ENCODE assay signal across 1 cellular context in the genomic region with DNA sequence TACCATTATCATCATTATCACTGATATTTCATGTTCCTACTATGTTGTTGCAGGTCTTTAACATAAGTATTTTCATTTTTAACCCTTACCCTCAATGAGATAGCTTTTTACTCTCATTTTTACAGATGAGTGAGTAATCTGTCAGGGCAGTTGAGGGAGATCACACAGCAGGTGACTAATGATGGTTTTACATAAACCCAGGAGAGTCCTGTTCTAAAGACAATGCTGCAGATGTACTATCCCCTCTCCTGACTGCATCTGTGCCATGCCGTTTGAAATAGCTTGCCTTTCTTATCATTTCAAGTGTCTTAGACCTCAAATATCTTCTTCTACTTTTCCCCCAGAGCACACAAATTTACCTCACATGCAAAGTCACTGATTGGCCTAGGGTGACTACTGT.
TF ChIP-seq lines count a peak whose summit lies in the region.

No MANE protein-coding gene starts in this region.

TF ChIP-seq in WTC11, 78 proteins besides CTCF, POLR2A, EP300 and RAD21 (continued from another document):
- TF ChIP-seq, protein P1, sequence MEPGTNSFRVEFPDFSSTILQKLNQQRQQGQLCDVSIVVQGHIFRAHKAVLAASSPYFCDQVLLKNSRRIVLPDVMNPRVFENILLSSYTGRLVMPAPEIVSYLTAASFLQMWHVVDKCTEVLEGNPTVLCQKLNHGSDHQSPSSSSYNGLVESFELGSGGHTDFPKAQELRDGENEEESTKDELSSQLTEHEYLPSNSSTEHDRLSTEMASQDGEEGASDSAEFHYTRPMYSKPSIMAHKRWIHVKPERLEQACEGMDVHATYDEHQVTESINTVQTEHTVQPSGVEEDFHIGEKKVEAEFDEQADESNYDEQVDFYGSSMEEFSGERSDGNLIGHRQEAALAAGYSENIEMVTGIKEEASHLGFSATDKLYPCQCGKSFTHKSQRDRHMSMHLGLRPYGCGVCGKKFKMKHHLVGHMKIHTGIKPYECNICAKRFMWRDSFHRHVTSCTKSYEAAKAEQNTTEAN (CRISPR knock-in tag; IDR thresholded peaks at IDR 0.05), result no peak
- TF ChIP-seq TEAD4 (CRISPR knock-in tag; IDR thresholded peaks at IDR 0.05) (no peak), ZNF671 (CRISPR knock-in tag; IDR thresholded peaks at IDR 0.05) (no peak), FOXK1 (CRISPR knock-in tag; IDR thresholded peaks at IDR 0.05) (no peak), HMGA2 (CRISPR knock-in tag; IDR thresholded peaks at IDR 0.05) (no peak), ZNF423 (CRISPR knock-in tag; IDR thresholded peaks at IDR 0.05) (no peak)
- TF ChIP-seq, protein P2, sequence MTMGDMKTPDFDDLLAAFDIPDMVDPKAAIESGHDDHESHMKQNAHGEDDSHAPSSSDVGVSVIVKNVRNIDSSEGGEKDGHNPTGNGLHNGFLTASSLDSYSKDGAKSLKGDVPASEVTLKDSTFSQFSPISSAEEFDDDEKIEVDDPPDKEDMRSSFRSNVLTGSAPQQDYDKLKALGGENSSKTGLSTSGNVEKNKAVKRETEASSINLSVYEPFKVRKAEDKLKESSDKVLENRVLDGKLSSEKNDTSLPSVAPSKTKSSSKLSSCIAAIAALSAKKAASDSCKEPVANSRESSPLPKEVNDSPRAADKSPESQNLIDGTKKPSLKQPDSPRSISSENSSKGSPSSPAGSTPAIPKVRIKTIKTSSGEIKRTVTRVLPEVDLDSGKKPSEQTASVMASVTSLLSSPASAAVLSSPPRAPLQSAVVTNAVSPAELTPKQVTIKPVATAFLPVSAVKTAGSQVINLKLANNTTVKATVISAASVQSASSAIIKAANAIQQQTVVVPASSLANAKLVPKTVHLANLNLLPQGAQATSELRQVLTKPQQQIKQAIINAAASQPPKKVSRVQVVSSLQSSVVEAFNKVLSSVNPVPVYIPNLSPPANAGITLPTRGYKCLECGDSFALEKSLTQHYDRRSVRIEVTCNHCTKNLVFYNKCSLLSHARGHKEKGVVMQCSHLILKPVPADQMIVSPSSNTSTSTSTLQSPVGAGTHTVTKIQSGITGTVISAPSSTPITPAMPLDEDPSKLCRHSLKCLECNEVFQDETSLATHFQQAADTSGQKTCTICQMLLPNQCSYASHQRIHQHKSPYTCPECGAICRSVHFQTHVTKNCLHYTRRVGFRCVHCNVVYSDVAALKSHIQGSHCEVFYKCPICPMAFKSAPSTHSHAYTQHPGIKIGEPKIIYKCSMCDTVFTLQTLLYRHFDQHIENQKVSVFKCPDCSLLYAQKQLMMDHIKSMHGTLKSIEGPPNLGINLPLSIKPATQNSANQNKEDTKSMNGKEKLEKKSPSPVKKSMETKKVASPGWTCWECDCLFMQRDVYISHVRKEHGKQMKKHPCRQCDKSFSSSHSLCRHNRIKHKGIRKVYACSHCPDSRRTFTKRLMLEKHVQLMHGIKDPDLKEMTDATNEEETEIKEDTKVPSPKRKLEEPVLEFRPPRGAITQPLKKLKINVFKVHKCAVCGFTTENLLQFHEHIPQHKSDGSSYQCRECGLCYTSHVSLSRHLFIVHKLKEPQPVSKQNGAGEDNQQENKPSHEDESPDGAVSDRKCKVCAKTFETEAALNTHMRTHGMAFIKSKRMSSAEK (CRISPR knock-in tag; IDR thresholded peaks at IDR 0.05; ENCODE audit: borderline replicate concordance), result no peak
